10 cellular contexts compared by ENCODE assay signal in the genomic region with DNA sequence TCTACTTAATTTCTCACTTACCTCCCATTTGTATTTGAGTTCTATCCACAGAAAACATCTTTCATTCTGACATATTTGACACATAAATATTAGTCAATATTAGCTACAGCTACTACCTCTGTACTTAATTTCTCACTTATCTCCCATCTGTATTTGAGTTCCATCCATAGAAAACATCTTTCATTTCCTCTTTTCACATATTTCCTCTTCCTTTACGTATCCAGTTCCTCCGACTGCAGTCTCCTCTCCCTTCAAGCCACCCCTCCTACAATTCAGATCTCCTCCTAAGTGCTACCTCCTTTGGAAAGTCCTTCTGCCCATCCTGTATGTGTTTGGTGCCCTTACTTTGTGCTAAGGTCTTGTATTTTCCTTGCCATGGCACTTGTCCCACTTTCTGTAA. TPM values are rescaled to one million over a fixed set of nuclear protein-coding genes. Genes with fewer than 3 reads are reported as not detected.
DNase-seq lines count a peak whose midpoint lies in the region; ATAC-seq lines count a peak whose summit lies in the region.
"Had no signal": no experiment of that assay in that cellular context is flagged by ENCODE, and none has a peak within 500 bp of the region (broad histone marks: within the 10 kb centered on the region; RNA-seq: fewer than 3 reads in every experiment).

No MANE protein-coding gene starts in this region.

- H2AFZ ChIP-seq in mesenchymal stem cell (ENCODE audit: low read depth, low read length) = no peak overlapping the region

- H3K36me3 Mint-ChIP-seq in stimulated activated naive CD8-positive, alpha-beta T cell treated with anti-CD3 and anti-CD28 coated beads, Interleukin-15, Interleukin-2, amounts not matched to agents 100 ng/mL and 50 ng/mL, for 24 hours (ENCODE audit: low read depth) = peaks cover 17% of the 10 kb centered on the region
- peaks cover 10% of the 10 kb centered on the region for H3K36me3 Mint-ChIP-seq in activated naive CD8-positive, alpha-beta T cell treated with anti-CD3 and anti-CD28 coated beads, Interleukin-2, amount 50 U/mL, for 24 hours (ENCODE audit: low read depth)

- no peak overlapping the region for H2BK120ac ChIP-seq in mesenchymal stem cell (ENCODE audit: low read depth, low read length)

- no peak overlapping the region for H3K27ac Mint-ChIP-seq in stimulated activated naive CD8-positive, alpha-beta T cell treated with anti-CD3 and anti-CD28 coated beads, Interleukin-15, Interleukin-2, amounts not matched to agents 100 ng/mL and 50 ng/mL, for 24 hours
- H3K27ac Mint-ChIP-seq in activated naive CD8-positive, alpha-beta T cell treated with anti-CD3 and anti-CD28 coated beads, Interleukin-2, amount 50 U/mL, for 24 hours = peak overlapping the region; percentile 64

- no peak overlapping the region for H3K4ac ChIP-seq in mesenchymal stem cell (ENCODE audit: low read depth in 1 of 2, low read length in 2 of 2)

- no peak overlapping the region for H2AK5ac ChIP-seq in mesenchymal stem cell (ENCODE audit: low read length, severe bottlenecking)

- H3K4me1 Mint-ChIP-seq in stimulated activated naive CD8-positive, alpha-beta T cell treated with anti-CD3 and anti-CD28 coated beads, Interleukin-15, Interleukin-2, amounts not matched to agents 100 ng/mL and 50 ng/mL, for 24 hours (ENCODE audit: low read depth) = peaks cover 55% of the 10 kb centered on the region
- peaks cover 46% of the 10 kb centered on the region for H3K4me1 Mint-ChIP-seq in activated naive CD8-positive, alpha-beta T cell treated with anti-CD3 and anti-CD28 coated beads, Interleukin-2, amount 50 U/mL, for 24 hours

- ATAC-seq in stimulated activated naive CD8-positive, alpha-beta T cell treated with anti-CD3 and anti-CD28 coated beads, Interleukin-15, Interleukin-2, amounts not matched to agents 100 U/mL and 50 U/mL, for 24 hours = no peak
- no peak for ATAC-seq in activated naive CD8-positive, alpha-beta T cell treated with anti-CD3 and anti-CD28 coated beads, Interleukin-2, amount 50 U/mL, for 24 hours

- H3K4me3 ChIP-seq in mesenchymal stem cell (ENCODE audit: insufficient read depth in 1 of 2, low read depth in 1 of 2, low read length in 2 of 2) = peak overlapping the region in 1 of 2 experiments; percentile 100

- no peak overlapping the region for H2BK15ac ChIP-seq in mesenchymal stem cell (ENCODE audit: low read depth, poor library complexity, severe bottlenecking)

- WGBS in mesenchymal stem cell = 98% methylated on average over 2 of the region's 2 CpGs

- H3K27me3 Mint-ChIP-seq in stimulated activated naive CD8-positive, alpha-beta T cell treated with anti-CD3 and anti-CD28 coated beads, Interleukin-15, Interleukin-2, amounts not matched to agents 100 ng/mL and 50 ng/mL, for 24 hours = no peaks in the 10 kb centered on the region
- no peaks in the 10 kb centered on the region for H3K27me3 Mint-ChIP-seq in activated naive CD8-positive, alpha-beta T cell treated with anti-CD3 and anti-CD28 coated beads, Interleukin-2, amount 50 U/mL, for 24 hours

- H4K8ac ChIP-seq in mesenchymal stem cell (ENCODE audit: low read length) = no peak overlapping the region

- peaks cover 6 to 27% of the 10 kb centered on the region in 2 experiments for H3K36me3 ChIP-seq in mesenchymal stem cell (ENCODE audit: control insufficient read depth in 1 of 2, insufficient read depth in 2 of 2, low read depth in 1 of 2, low read length in 2 of 2)

- H2BK5ac ChIP-seq in mesenchymal stem cell (ENCODE audit: low read depth, low read length, poor library complexity, severe bottlenecking) = no peak overlapping the region

- H3K79me1 ChIP-seq in mesenchymal stem cell (replicated peaks; ENCODE audit: low read length, poor library complexity, severe bottlenecking) = peaks cover 23% of the 10 kb centered on the region

- DNase-seq in stimulated activated naive CD8-positive, alpha-beta T cell treated with anti-CD3 and anti-CD28 coated beads, Interleukin-15, Interleukin-2, amounts not matched to agents 100 U/mL and 50 U/mL, for 24 hours = no peak
- DNase-seq in activated naive CD8-positive, alpha-beta T cell treated with anti-CD3 and anti-CD28 coated beads, Interleukin-2, amount 50 U/mL, for 24 hours = no peak
- no peak for DNase-seq in mesenchymal stem cell
- DNase-seq in head of caudate nucleus = no peak
- no peak for DNase-seq in SHP77 treated with DMSO at 0.1 percent for 48 hours (lab: John Stamatoyannopoulos, UW)
- DNase-seq in DMS114 treated with DMSO at 0.1 percent for 48 hours (lab: John Stamatoyannopoulos, UW; ENCODE audit: unreplicated experiment) = no peak
- no peak for DNase-seq in stimulated activated CD4-positive, alpha-beta T cell treated with anti-CD3 and anti-CD28 coated beads, Interleukin-12 subunit alpha, Interleukin-12 subunit beta, amount 100 ng/mL, for 4 hours
- DNase-seq: activated CD4-positive, CD25-positive, alpha-beta regulatory T cell; stimulated activated naive CD4-positive, alpha-beta T cell treated with Interleukin-2 at 50 U/mL for 16 hours had no signal

- no peak overlapping the region for H3K27ac ChIP-seq in mesenchymal stem cell (ENCODE audit: low read length, poor library complexity, severe bottlenecking)

- no peak overlapping the region for H3K14ac ChIP-seq in mesenchymal stem cell (ENCODE audit: low read length in 2 of 2)

- H4K91ac ChIP-seq in mesenchymal stem cell (ENCODE audit: low read length) = no peak overlapping the region

- no peak overlapping the region for H3K23ac ChIP-seq in mesenchymal stem cell (ENCODE audit: low read length in 2 of 2)

- no peaks in the 10 kb centered on the region for H3K9me3 ChIP-seq in mesenchymal stem cell (ENCODE audit: control insufficient read depth, low read length)

- peak overlapping the region; percentile 99 for H3K4me3 Mint-ChIP-seq in stimulated activated naive CD8-positive, alpha-beta T cell treated with anti-CD3 and anti-CD28 coated beads, Interleukin-15, Interleukin-2, amounts not matched to agents 100 ng/mL and 50 ng/mL, for 24 hours
- H3K4me3 Mint-ChIP-seq in activated naive CD8-positive, alpha-beta T cell treated with anti-CD3 and anti-CD28 coated beads, Interleukin-2, amount 50 U/mL, for 24 hours = peak overlapping the region; percentile 99

- H2BK12ac ChIP-seq in mesenchymal stem cell (ENCODE audit: low read length in 2 of 2) = no peak overlapping the region

- no peaks in the 10 kb centered on the region for H3K9me3 Mint-ChIP-seq in stimulated activated naive CD8-positive, alpha-beta T cell treated with anti-CD3 and anti-CD28 coated beads, Interleukin-15, Interleukin-2, amounts not matched to agents 100 ng/mL and 50 ng/mL, for 24 hours
- H3K9me3 Mint-ChIP-seq in activated naive CD8-positive, alpha-beta T cell treated with anti-CD3 and anti-CD28 coated beads, Interleukin-2, amount 50 U/mL, for 24 hours = no peaks in the 10 kb centered on the region

- H3K18ac ChIP-seq in mesenchymal stem cell (ENCODE audit: low read depth in 1 of 2, low read length in 2 of 2) = no peak overlapping the region

- H3K4me1 ChIP-seq in mesenchymal stem cell (ENCODE audit: control insufficient read depth, insufficient read depth, low read depth, low read length) = peaks cover 3% of the 10 kb centered on the region

- no peaks in the 10 kb centered on the region for H3K27me3 ChIP-seq in mesenchymal stem cell (ENCODE audit: control insufficient read depth in 1 of 2, insufficient read depth in 1 of 2, low read length in 2 of 2)

- intact Hi-C loops in head of caudate nucleus (cut with DNase I) = no loop called here

- H3K4me2 ChIP-seq in mesenchymal stem cell (ENCODE audit: low read length, poor library complexity, severe bottlenecking) = peak overlapping the region; percentile 75

- H3K9ac ChIP-seq in mesenchymal stem cell (ENCODE audit: low read length) = peak overlapping the region; percentile 100

RNA-seq across cellular contexts. Expression of gene SREK1IP1, which starts 1.6 kb away (rescaled TPM):
- 20.4 TPM for polyA plus RNA-seq in mesenchymal stem cell (2013, experiment 1 of 2)
- polyA plus RNA-seq in mesenchymal stem cell (2013, experiment 2 of 2) = 22.4 TPM

RNA-seq across cellular contexts. Expression of gene CWC27, which starts 1.8 kb away (rescaled TPM):
- 36.5 TPM for polyA plus RNA-seq in mesenchymal stem cell (2013, experiment 1 of 2)
- 37.2 TPM for polyA plus RNA-seq in mesenchymal stem cell (2013, experiment 2 of 2)
